ENCODE assay signal across 20 cellular contexts in genomic region chr14:38080696-38081095, GRCh38.
A peak's percentile ranks its signal among the peaks of the same experiment; 100 is the strongest.
DNase-seq lines count a peak whose midpoint lies in the region; ATAC-seq, FAIRE-seq and TF ChIP-seq lines count a peak whose summit lies in the region.
"Had no signal": no experiment of that assay in that cellular context is flagged by ENCODE, and none has a peak within 500 bp of the region (broad histone marks: within the 10 kb centered on the region; RNA-seq: fewer than 3 reads in every experiment).

No MANE protein-coding gene starts in this region.

- TF ChIP-seq CTCF in epithelial cell of proximal tubule (conservative IDR thresholded peaks at IDR 0.05; ENCODE audit: low read depth, low read length) = no peak
- TF ChIP-seq CTCF in neutrophil (IDR thresholded peaks at IDR 0.05) = no peak
- TF ChIP-seq CTCF in pancreas (IDR thresholded peaks at IDR 0.05) = no peak

- H3K4me1 ChIP-seq in Karpas-422 (ENCODE audit: low read length) (peaks cover 43% of the 10 kb centered on the region), neutrophil (ENCODE audit: control insufficient read depth in 1 of 2, insufficient read depth in 1 of 2, low read depth in 1 of 2, low read length in 1 of 2) (peaks cover 46 to 62% of the 10 kb centered on the region in 2 experiments), pancreas (no peaks in the 10 kb centered on the region)
- H3K4me1 ChIP-seq: BLaER1 treated with 17β-estradiol and CSF1 and Interleukin-3, amounts not matched to agents 10 nM and 100 nM had no signal

- H3K4me2 ChIP-seq in Karpas-422 (ENCODE audit: low read depth, low read length, poor library complexity, severe bottlenecking) = no peak overlapping the region
- H3K4me2 ChIP-seq: BLaER1 treated with 17β-estradiol and CSF1 and Interleukin-3, amounts not matched to agents 10 nM and 100 nM had no signal

- H3K36me3 ChIP-seq in Karpas-422 (ENCODE audit: insufficient read depth, low read length) (no peaks in the 10 kb centered on the region; the same call in 1 of the 2 replicates), neutrophil (no peaks in the 10 kb centered on the region), pancreas (no peaks in the 10 kb centered on the region), H7 (replicated peaks; ENCODE audit: control insufficient read depth, insufficient read depth, low read length) (no peaks in the 10 kb centered on the region)
- H3K36me3 ChIP-seq: BLaER1 treated with 17β-estradiol and CSF1 and Interleukin-3, amounts not matched to agents 10 nM and 100 nM had no signal

- in situ Hi-C loops in ACHN (cut with HindIII; ENCODE audit: low pct_ligation_motif_present, low pct_unique_long_range_greater_than_20kb, low sequenced_read_pairs) = no loop called here

- H2AFZ ChIP-seq in Karpas-422 (ENCODE audit: low read length) = peak overlapping the region; percentile 46

- H3K79me2 ChIP-seq in Karpas-422 (ENCODE audit: low read length) = no peaks in the 10 kb centered on the region

- whole genome bisulfite sequencing in pancreas, 2 donors = 78 to 79% methylated on average over 2 of the region's 2 CpGs

- H3K9ac ChIP-seq in Karpas-422 (ENCODE audit: low read length) = no peak overlapping the region
- H3K9ac ChIP-seq: BLaER1 treated with 17β-estradiol and CSF1 and Interleukin-3, amounts not matched to agents 10 nM and 100 nM had no signal

- H4K20me1 ChIP-seq in Karpas-422 (ENCODE audit: insufficient read depth, low read depth, low read length) = no peaks in the 10 kb centered on the region
- H4K20me1 ChIP-seq: BLaER1 treated with 17β-estradiol and CSF1 and Interleukin-3, amounts not matched to agents 10 nM and 100 nM had no signal

- intact Hi-C loops in pancreas (cut with DNase I) = no loop called here

- ATAC-seq in pancreas = no peak

- H3K9me3 ChIP-seq in Karpas-422 (ENCODE audit: low read length) = no peaks in the 10 kb centered on the region
- H3K9me3 ChIP-seq in neutrophil = no peaks in the 10 kb centered on the region
- no peaks in the 10 kb centered on the region for H3K9me3 ChIP-seq in pancreas
- H3K9me3 ChIP-seq: BLaER1 treated with 17β-estradiol and CSF1 and Interleukin-3, amounts not matched to agents 10 nM and 100 nM had no signal

- no peak for FAIRE-seq in pancreas (lab: Jason Lieb, UNC)
- FAIRE-seq: GM12892, GM19239, H1 had no signal

- H3K27me3 ChIP-seq in Karpas-422 (ENCODE audit: low read length) (no peaks in the 10 kb centered on the region), neutrophil (no peaks in the 10 kb centered on the region), pancreas (no peaks in the 10 kb centered on the region), H7 (ENCODE audit: control insufficient read depth, insufficient read depth, low read length) (no peaks in the 10 kb centered on the region)
- H3K27me3 ChIP-seq: BLaER1 treated with 17β-estradiol and CSF1 and Interleukin-3, amounts not matched to agents 10 nM and 100 nM had no signal

- DNase-seq in ACHN (peak; percentile 16), Karpas-422 (peak; percentile 41), epithelial cell of proximal tubule (ENCODE audit: low read depth) (peak; percentile 74), pancreas (no peak), H7 (no peak)
- DNase-seq in stimulated activated CD4-positive, alpha-beta T cell treated with anti-CD3 and anti-CD28 coated beads, Interleukin-2, amount 100 ng/mL, for 24 hours = no peak
- DNase-seq: 8988T; CD4-positive, alpha-beta memory T cell; COR-L47; DND-41; GDM1; HCEC 1CT; HFFc6; KG1 had no signal

- H3K9me2 ChIP-seq in Karpas-422 (replicated peaks; ENCODE audit: insufficient read depth, low read length) = no peaks in the 10 kb centered on the region

- H3K4me3 ChIP-seq in Karpas-422 (ENCODE audit: low read length) (no peak overlapping the region), epithelial cell of proximal tubule (ENCODE audit: low read depth, low read length) (no peak overlapping the region), neutrophil (ENCODE audit: low read depth in 1 of 2, low read length in 1 of 2) (no peak overlapping the region), pancreas (no peak overlapping the region), H7 (ENCODE audit: insufficient read depth, low read depth, low read length) (no peak overlapping the region)
- H3K4me3 ChIP-seq: BLaER1 treated with 17β-estradiol and CSF1 and Interleukin-3, amounts not matched to agents 10 nM and 100 nM had no signal

- H3K27ac ChIP-seq in Karpas-422 (ENCODE audit: low read length) (no peak overlapping the region), neutrophil (peak overlapping the region; percentile 97), pancreas (no peak overlapping the region)
- H3K27ac ChIP-seq: BLaER1 treated with 17β-estradiol and CSF1 and Interleukin-3, amounts not matched to agents 10 nM and 100 nM; HL-60 had no signal

Comparison
In these comparisons a context has a peak if more than half of its experiments do, and no peak if none do; other contexts are left out.
1. DNase-seq: peak in ACHN (single experiment), Karpas-422 (single experiment) and epithelial cell of proximal tubule (single experiment); none in pancreas (0 of 6), H7 (single experiment) and stimulated activated CD4-positive, alpha-beta T cell treated with anti-CD3 and anti-CD28 coated beads, Interleukin-2, amount 100 ng/mL, for 24 hours (0 of 2).